In the genomic region with DNA sequence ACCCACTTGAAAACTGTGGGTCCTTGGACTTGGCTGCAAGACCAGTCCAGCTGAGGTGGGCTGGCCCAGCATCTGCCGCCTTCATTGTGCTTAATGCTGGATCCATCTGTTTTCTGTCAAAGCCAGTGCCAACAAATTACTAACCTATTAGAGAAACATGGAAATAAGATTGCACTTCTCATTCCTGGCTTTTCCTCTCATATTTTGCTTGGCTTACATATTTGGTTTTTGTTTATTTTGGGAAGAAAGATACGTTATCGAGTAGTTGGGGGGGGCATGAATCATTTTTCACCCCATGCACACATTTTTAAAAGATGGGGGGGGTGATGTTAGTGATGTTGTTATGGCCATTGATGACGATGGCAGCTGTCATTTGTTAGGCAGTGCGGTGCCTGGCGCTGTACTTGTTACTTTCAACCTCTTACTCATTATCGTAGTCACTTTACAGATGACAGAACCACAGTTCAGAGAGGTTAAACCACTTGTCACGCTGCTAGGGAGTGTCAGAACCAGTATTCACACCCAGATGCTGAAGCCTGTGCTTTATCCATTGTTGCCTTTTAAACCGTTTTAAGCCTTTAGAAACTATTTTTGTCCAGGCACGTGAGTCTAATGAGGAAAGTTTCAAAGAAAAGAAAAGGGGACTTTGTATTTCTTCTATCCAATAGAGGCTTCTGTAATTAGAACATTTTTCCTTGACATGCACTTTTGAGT, we compare ENCODE assay signal across 9 cellular contexts.
DNase-seq lines count a peak whose midpoint lies in the region; ATAC-seq lines count a peak whose summit lies in the region.
"Had no signal": no experiment of that assay in that cellular context is flagged by ENCODE, and none has a peak within 500 bp of the region (broad histone marks: within the 10 kb centered on the region; RNA-seq: fewer than 3 reads in every experiment).

No MANE protein-coding gene starts in this region.

- DNase-seq in NCI-H2227 (lab: John Stamatoyannopoulos, UW; ENCODE audit: unreplicated experiment), result peak; percentile 21
- no peak for DNase-seq in NCI-H2227 treated with DMSO at 0.1 percent for 48 hours (lab: John Stamatoyannopoulos, UW)
- DNase-seq in foreskin melanocyte, result peak; percentile 96
- DNase-seq in stimulated activated CD8-positive, alpha-beta memory T cell treated with anti-CD3 and anti-CD28 coated beads, Interleukin-4, amount 100 ng/mL, for 24 hours (ENCODE audit: low read depth), result peak; percentile 35
- DNase-seq: 8988T had no signal

- H3K9me3 Mint-ChIP-seq in T-helper 1 cell treated with Interleukin-12 subunit alpha and Interleukin-12 subunit beta and Interleukin-4 antibody, amounts not matched to agents 30 μg/mL and 1 μg/mL, for 36 hours, result no peaks in the 10 kb centered on the region

- peak overlapping the region; percentile 39 for H3K27ac Mint-ChIP-seq in T-helper 1 cell treated with Interleukin-12 subunit alpha and Interleukin-12 subunit beta and Interleukin-4 antibody, amounts not matched to agents 30 μg/mL and 1 μg/mL, for 36 hours

- H3K27me3 Mint-ChIP-seq in T-helper 1 cell treated with Interleukin-12 subunit alpha and Interleukin-12 subunit beta and Interleukin-4 antibody, amounts not matched to agents 30 μg/mL and 1 μg/mL, for 36 hours (ENCODE audit: low read depth), result no peaks in the 10 kb centered on the region

- peaks cover 6% of the 10 kb centered on the region for H3K4me1 Mint-ChIP-seq in T-helper 1 cell treated with Interleukin-12 subunit alpha and Interleukin-12 subunit beta and Interleukin-4 antibody, amounts not matched to agents 30 μg/mL and 1 μg/mL, for 36 hours (ENCODE audit: low read depth)

- peaks cover 3% of the 10 kb centered on the region for H3K36me3 Mint-ChIP-seq in T-helper 1 cell treated with Interleukin-12 subunit alpha and Interleukin-12 subunit beta and Interleukin-4 antibody, amounts not matched to agents 30 μg/mL and 1 μg/mL, for 36 hours (ENCODE audit: low read depth)

- no peak for ATAC-seq in HG03280 (IDR thresholded peaks at IDR 0.05; ENCODE audit: unreplicated experiment)
- ATAC-seq in GM19351 (IDR thresholded peaks at IDR 0.05; ENCODE audit: unreplicated experiment), result no peak
- no peak for ATAC-seq in HG03460 (IDR thresholded peaks at IDR 0.05; ENCODE audit: unreplicated experiment)

- H3K4me3 Mint-ChIP-seq in T-helper 1 cell treated with Interleukin-12 subunit alpha and Interleukin-12 subunit beta and Interleukin-4 antibody, amounts not matched to agents 30 μg/mL and 1 μg/mL, for 36 hours, result no peak overlapping the region
